In genomic region chr20:44761423-44761822, GRCh38 we compare ENCODE assay signal across 29 cellular contexts. TPM values are rescaled to one million over a fixed set of nuclear protein-coding genes. Genes with fewer than 3 reads are reported as not detected.
DNase-seq lines count a peak whose midpoint lies in the region; ATAC-seq and TF ChIP-seq lines count a peak whose summit lies in the region.
"Had no signal": no experiment of that assay in that cellular context is flagged by ENCODE, and none has a peak within 500 bp of the region (broad histone marks: within the 10 kb centered on the region; RNA-seq: fewer than 3 reads in every experiment).

No MANE protein-coding gene starts in this region.

- peaks cover 0 to 5% of the 10 kb centered on the region in 2 experiments; a peak in 1 of 3 replicates for H3K36me3 ChIP-seq in HEK293 (ENCODE audit: control insufficient read depth in 2 of 2, insufficient read depth in 1 of 2, low read length in 2 of 2)
- H3K36me3 ChIP-seq in RWPE2 (ENCODE audit: low read depth): no peaks in the 10 kb centered on the region
- H3K36me3 ChIP-seq in gastrocnemius medialis: no peaks in the 10 kb centered on the region
- H3K36me3 ChIP-seq: esophagus muscularis mucosa, sigmoid colon had no signal

- H3K4me1 ChIP-seq in HEK293 (ENCODE audit: control insufficient read depth, insufficient read depth, low read length) (no peaks in the 10 kb centered on the region), RWPE2 (ENCODE audit: insufficient read depth, poor library complexity, severe bottlenecking) (no peaks in the 10 kb centered on the region), gastrocnemius medialis (no peaks in the 10 kb centered on the region)
- H3K4me1 ChIP-seq: sigmoid colon had no signal

- H3K9me3 ChIP-seq in HEK293 (ENCODE audit: control insufficient read depth, insufficient read depth, low read depth, low read length): no peaks in the 10 kb centered on the region
- H3K9me3 ChIP-seq in RWPE2 (ENCODE audit: severe bottlenecking): no peaks in the 10 kb centered on the region
- H3K9me3 ChIP-seq in gastrocnemius medialis: no peaks in the 10 kb centered on the region
- H3K9me3 ChIP-seq: esophagus muscularis mucosa, sigmoid colon had no signal

- POLR2A ChIA-PET in HEK293 (lab: Yijun Ruan, JAX): no interaction called here

- H3K27ac ChIP-seq in HEK293 (ENCODE audit: extremely low read depth, low read depth, low read length): no peak overlapping the region
- no peak overlapping the region for H3K27ac ChIP-seq in RWPE2 (ENCODE audit: poor library complexity, severe bottlenecking)
- H3K27ac ChIP-seq in gastrocnemius medialis: peak overlapping the region; percentile 28 to 72 (median 55)
- H3K27ac ChIP-seq: WERI-Rb-1 had no signal

- CTCF ChIA-PET in HEK293 (lab: Yijun Ruan, JAX): interaction anchor here (0.6 to 1.8 kb wide), 2 partner anchors 14 to 476 kb away, joined by 6 to 8 read pairs; no protein-coding TSS in a partner anchor

- peak; percentile 24; the same call in 1 of the 3 replicates for ATAC-seq in RWPE2 (ENCODE audit: low read depth)
- peak; percentile 41 for ATAC-seq in left ventricle myocardium superior
- ATAC-seq in gastrocnemius medialis: no peak
- ATAC-seq: GM12878; PC-3; stimulated activated effector memory CD8-positive, alpha-beta T cell treated with anti-CD3 and anti-CD28 coated beads, Interleukin-12 subunit alpha, Interleukin-12 subunit beta, amount 100 ng/mL, for 72 hours had no signal

- intact Hi-C loops in left ventricle myocardium superior (cut with micrococcal nuclease): no loop called here
- intact Hi-C loops in gastrocnemius medialis (cut with DNase I; ENCODE audit: low total_unique reads): no loop called here

- TF ChIP-seq POLR2A in gastrocnemius medialis (IDR thresholded peaks at IDR 0.05): no peak

- TF ChIP-seq CTCF in HEK293 (tag by site-specific recombination; IDR thresholded peaks at IDR 0.05): no peak
- no peak for TF ChIP-seq CTCF in RWPE2 (IDR thresholded peaks at IDR 0.05; ENCODE audit: poor library complexity, severe bottlenecking)
- TF ChIP-seq CTCF in gastrocnemius medialis (IDR thresholded peaks at IDR 0.05 in 4 of 5, conservative IDR thresholded peaks at IDR 0.05 in 1 of 5): no peak

- H3K27me3 ChIP-seq in RWPE2 (ENCODE audit: insufficient read depth, poor library complexity, severe bottlenecking) (peaks cover 10% of the 10 kb centered on the region), gastrocnemius medialis (no peaks in the 10 kb centered on the region)
- H3K27me3 ChIP-seq: sigmoid colon had no signal

- peak; percentile 64 for DNase-seq in RWPE2 (ENCODE audit: low spot score)
- no peak for DNase-seq in left ventricle myocardium superior
- DNase-seq in gastrocnemius medialis: no peak
- DNase-seq in HuH-7.5 (ENCODE audit: low spot score): no peak
- no peak for DNase-seq in glomerular visceral epithelial cell (ENCODE audit: extremely low spot score)
- DNase-seq in hippocampal formation (lab: John Stamatoyannopoulos, UW): no peak
- DNase-seq: activated CD4-positive, alpha-beta T cell treated with anti-CD3 and anti-CD28 coated beads for 48 hours; activated gamma-delta T cell treated with Interleukin-2 at 50 U/mL for 16 hours; activated T-cell treated with anti-CD3 and anti-CD28 coated beads, Interleukin-2, amount 50 U/mL, for 24 hours; Calu3; KG1; mammary epithelial cell; NCI-H1417 treated with DMSO at 0.1 percent for 48 hours; NCI-H524; PC-3; sigmoid colon; stimulated activated CD4-positive, alpha-beta T cell treated with anti-CD3 and anti-CD28 coated beads, Interleukin-4, amount 100 ng/mL, for 24 hours; SW 1271; T-helper 9 cell; trophoblast cell; WERI-Rb-1 had no signal

- in situ Hi-C loops in gastrocnemius medialis (cut with MboI; ENCODE audit: low sequenced_read_pairs in 4 of 4): no loop called here

- no peak overlapping the region for H3K4me3 ChIP-seq in HEK293 (ENCODE audit: low read depth, low read length)
- no peak overlapping the region for H3K4me3 ChIP-seq in RWPE2 (ENCODE audit: severe bottlenecking)
- no peak overlapping the region for H3K4me3 ChIP-seq in gastrocnemius medialis
- H3K4me3 ChIP-seq: esophagus muscularis mucosa, GM12878, sigmoid colon had no signal

TF ChIP-seq in HEK293, 187 proteins besides CTCF, POLR2A, EP300 and RAD21:
- TF ChIP-seq GLIS1 (tag by site-specific recombination; IDR thresholded peaks at IDR 0.05) (peak; percentile 68; the same call in 1 of the 2 replicates), ZNF791 (tag by site-specific recombination; IDR thresholded peaks at IDR 0.05) (no peak)

RNA-seq across cellular contexts. Expression of gene KCNK15, which starts 15.8 kb away (rescaled TPM):
- total RNA-seq in left ventricle myocardium superior: 0.25 TPM
- under 1 TPM in 1 of 4 donors, not detected in 3; 0.20 TPM for total RNA-seq in gastrocnemius medialis
- total RNA-seq: GM12878, HT-29 had no signal

RNA-seq across cellular contexts. Expression of gene CCN5, which starts 46.3 kb away (rescaled TPM):
- total RNA-seq in left ventricle myocardium superior: 19.5 TPM
- 10 to 100 TPM; 16.4 to 65.3 (median 45.7) TPM for total RNA-seq in gastrocnemius medialis
- total RNA-seq: astrocyte, glomerular endothelial cell, HT-29, kidney epithelial cell had no signal

RNA-seq across cellular contexts. Expression of gene RIMS4, which starts 48.9 kb away (rescaled TPM):
- total RNA-seq in left ventricle myocardium superior: 0.12 TPM
- total RNA-seq in gastrocnemius medialis: under 1 TPM in 2 of 4 donors, not detected in 2; 0.13 to 0.41 TPM
- total RNA-seq: glomerular endothelial cell, HT-29, kidney epithelial cell had no signal

Comparison
In these comparisons a context has a peak if more than half of its experiments do, and no peak if none do; other contexts are left out.
1. H3K27ac ChIP-seq: peak in gastrocnemius medialis (4 of 4); none in HEK293 (single experiment) and RWPE2 (single experiment).
2. ATAC-seq: peak in RWPE2 (single experiment) and left ventricle myocardium superior (single experiment); none in gastrocnemius medialis (0 of 2).